ENCODE assay signal across 1 cellular context in the genomic region with DNA sequence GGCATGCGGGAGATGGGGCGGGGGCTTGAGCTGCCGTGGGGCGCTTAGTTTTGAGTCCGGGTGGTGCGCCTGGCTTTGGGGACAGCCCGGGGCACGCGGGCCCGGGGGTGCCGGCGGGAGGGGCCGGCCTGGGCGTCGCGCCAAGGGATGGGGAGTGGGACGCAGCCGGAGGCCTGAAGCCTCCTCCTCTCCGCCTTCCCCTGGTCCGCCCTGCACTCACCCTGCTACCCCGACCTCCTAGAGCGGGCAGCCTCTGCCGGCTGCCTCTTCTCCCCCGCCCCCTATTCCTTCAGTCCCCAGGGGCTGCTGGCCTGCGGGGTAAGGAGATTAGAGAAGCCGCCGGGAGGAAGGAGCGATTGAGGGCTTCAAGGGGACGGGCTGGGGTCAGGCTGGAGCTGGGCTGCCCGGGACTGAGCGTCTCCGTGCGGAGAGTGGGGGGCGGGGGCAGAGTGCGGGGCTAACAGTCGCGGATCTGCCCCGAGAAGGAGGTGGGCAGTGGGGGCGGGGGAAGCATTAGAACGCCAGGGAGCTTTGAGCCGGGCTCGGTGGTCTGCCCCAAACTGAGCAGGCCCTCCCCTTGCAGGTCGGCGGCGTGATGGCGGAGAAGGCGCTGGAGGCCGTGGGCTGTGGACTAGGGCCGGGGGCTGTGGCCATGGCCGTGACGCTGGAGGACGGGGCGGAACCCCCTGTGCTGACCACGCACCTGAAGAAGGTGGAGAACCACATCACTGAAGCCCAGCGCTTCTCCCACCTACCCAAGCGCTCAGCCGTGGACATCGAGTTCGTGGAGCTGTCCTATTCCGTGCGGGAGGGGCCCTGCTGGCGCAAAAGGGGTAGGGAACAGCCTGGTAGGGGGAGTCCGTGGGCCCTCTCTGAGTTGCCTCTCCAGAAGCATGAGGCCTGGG.
TF ChIP-seq lines count a peak whose summit lies in the region.

No MANE protein-coding gene starts in this region.

TF ChIP-seq in SK-N-SH, 30 proteins besides CTCF, POLR2A, EP300 and RAD21:
- TF ChIP-seq SMC3 (IDR thresholded peaks at IDR 0.05; ENCODE audit: low read depth, low read length) (no peak), FOXJ3 (CRISPR knock-in tag; IDR thresholded peaks at IDR 0.05) (no peak), GABPA (IDR thresholded peaks at IDR 0.05; ENCODE audit: low read depth) (no peak), ELF1 (IDR thresholded peaks at IDR 0.05) (no peak), SIN3A (IDR thresholded peaks at IDR 0.05; ENCODE audit: borderline replicate concordance, low read depth, low read length) (no peak), FOSL2 (IDR thresholded peaks at IDR 0.05; ENCODE audit: borderline replicate concordance, low read depth) (no peak)
- TF ChIP-seq, protein P1, sequence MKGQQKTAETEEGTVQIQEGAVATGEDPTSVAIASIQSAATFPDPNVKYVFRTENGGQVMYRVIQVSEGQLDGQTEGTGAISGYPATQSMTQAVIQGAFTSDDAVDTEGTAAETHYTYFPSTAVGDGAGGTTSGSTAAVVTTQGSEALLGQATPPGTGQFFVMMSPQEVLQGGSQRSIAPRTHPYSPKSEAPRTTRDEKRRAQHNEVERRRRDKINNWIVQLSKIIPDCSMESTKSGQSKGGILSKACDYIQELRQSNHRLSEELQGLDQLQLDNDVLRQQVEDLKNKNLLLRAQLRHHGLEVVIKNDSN (IDR thresholded peaks at IDR 0.05; ENCODE audit: borderline replicate concordance, low read depth): no peak
- TF ChIP-seq, protein P2, sequence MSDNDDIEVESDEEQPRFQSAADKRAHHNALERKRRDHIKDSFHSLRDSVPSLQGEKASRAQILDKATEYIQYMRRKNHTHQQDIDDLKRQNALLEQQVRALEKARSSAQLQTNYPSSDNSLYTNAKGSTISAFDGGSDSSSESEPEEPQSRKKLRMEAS (IDR thresholded peaks at IDR 0.05; ENCODE audit: low read depth): no peak
TF ChIP-seq in SK-N-SH: peak in this region for 0.
